In genomic region chr14:48398675-48399282, GRCh38 we compare ENCODE assay signal across 1 cellular context.
TF ChIP-seq lines count a peak whose summit lies in the region.

No MANE protein-coding gene starts in this region.

TF ChIP-seq in K562, 482 proteins besides CTCF, POLR2A, EP300 and RAD21 (continued from another document):
- TF ChIP-seq, protein P1, sequence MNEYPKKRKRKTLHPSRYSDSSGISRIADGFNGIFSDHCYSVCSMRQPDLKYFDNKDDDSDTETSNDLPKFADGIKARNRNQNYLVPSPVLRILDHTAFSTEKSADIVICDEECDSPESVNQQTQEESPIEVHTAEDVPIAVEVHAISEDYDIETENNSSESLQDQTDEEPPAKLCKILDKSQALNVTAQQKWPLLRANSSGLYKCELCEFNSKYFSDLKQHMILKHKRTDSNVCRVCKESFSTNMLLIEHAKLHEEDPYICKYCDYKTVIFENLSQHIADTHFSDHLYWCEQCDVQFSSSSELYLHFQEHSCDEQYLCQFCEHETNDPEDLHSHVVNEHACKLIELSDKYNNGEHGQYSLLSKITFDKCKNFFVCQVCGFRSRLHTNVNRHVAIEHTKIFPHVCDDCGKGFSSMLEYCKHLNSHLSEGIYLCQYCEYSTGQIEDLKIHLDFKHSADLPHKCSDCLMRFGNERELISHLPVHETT (CRISPR knock-in tag; conservative IDR thresholded peaks at IDR 0.05 in 1 of 2, IDR thresholded peaks at IDR 0.05 in 1 of 2): no peak
- TF ChIP-seq HBP1 (CRISPR knock-in tag; IDR thresholded peaks at IDR 0.05): no peak
- TF ChIP-seq, protein P2, sequence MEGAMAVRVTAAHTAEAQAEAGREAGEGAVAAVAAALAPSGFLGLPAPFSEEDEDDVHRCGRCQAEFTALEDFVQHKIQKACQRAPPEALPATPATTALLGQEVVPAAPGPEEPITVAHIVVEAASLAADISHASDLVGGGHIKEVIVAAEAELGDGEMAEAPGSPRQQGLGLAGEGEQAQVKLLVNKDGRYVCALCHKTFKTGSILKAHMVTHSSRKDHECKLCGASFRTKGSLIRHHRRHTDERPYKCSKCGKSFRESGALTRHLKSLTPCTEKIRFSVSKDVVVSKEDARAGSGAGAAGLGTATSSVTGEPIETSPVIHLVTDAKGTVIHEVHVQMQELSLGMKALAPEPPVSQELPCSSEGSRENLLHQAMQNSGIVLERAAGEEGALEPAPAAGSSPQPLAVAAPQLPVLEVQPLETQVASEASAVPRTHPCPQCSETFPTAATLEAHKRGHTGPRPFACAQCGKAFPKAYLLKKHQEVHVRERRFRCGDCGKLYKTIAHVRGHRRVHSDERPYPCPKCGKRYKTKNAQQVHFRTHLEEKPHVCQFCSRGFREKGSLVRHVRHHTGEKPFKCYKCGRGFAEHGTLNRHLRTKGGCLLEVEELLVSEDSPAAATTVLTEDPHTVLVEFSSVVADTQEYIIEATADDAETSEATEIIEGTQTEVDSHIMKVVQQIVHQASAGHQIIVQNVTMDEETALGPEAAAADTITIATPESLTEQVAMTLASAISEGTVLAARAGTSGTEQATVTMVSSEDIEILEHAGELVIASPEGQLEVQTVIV (CRISPR knock-in tag; IDR thresholded peaks at IDR 0.05; ENCODE audit: borderline replicate concordance): no peak
